Comparison of ENCODE assay signal across 8 cellular contexts in the genomic region with DNA sequence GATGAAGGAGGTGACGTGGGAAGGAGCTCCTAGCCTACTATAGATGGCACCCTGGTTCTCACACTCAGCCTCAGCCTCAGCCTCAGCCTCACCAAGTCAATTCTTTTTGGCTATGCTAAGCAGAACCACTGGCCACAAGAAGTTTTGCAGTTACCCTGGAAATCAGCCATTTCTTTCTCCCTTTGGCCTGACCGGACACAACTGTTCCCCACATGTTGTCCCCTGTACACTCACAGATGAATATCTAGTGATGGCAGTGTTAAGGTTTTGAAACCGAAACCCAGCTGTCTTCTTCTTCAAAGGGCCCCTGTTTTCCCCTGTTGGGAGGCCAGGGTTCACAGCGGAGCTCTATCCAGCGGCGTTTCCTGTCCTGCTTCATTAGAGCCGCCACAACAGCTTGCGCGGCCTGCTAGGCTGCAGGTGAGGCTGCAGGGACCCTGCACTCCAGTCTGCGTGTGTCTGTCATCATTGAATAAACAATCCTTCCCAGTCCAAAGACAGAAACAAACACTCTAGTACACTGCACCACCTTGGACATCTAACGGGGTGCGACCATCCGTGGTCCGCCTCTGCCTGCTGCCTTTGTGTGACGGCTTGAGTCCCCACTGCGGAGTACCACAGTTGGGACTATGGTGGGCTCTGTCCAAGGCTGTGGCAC.
DNase-seq lines count a peak whose midpoint lies in the region; ATAC-seq and TF ChIP-seq lines count a peak whose summit lies in the region.

No MANE protein-coding gene starts in this region.

- no peaks in the 10 kb centered on the region for H3K27me3 ChIP-seq in transverse colon

- ATAC-seq in GM19324 (IDR thresholded peaks at IDR 0.05; ENCODE audit: low FRiP score, unreplicated experiment) (peak; percentile 92), HG03108 (IDR thresholded peaks at IDR 0.05; ENCODE audit: unreplicated experiment) (peak; percentile 90), WTC11 (no peak)
- ATAC-seq in activated CD8-positive, alpha-beta T cell treated with anti-CD3 and anti-CD28 coated beads, Interleukin-2, amount 10 ng/mL, durations not matched to agents 7 days and 5 days, result peak; percentile 74

- no peaks in the 10 kb centered on the region for H3K36me3 ChIP-seq in transverse colon

- POLR2A ChIA-PET in activated CD8-positive, alpha-beta T cell treated with anti-CD3 and anti-CD28 coated beads, Interleukin-2, amount 10 ng/mL, durations not matched to agents 7 days and 5 days (lab: Charles Lee), result no interaction called here
- POLR2A ChIA-PET in WTC11 (lab: Charles Lee), result no interaction called here

- peaks cover 6 to 25% (median 16%) of the 10 kb centered on the region in 4 donors for H3K4me1 ChIP-seq in transverse colon

- no peak overlapping the region for H3K4me3 ChIP-seq in transverse colon

- peaks cover 22% of the 10 kb centered on the region for H3K4me1 Mint-ChIP-seq in activated CD8-positive, alpha-beta T cell treated with anti-CD3 and anti-CD28 coated beads, Interleukin-2, amount 10 ng/mL, durations not matched to agents 7 days and 5 days (ENCODE audit: low read depth)
- 0 out of 2 replicates have a peak, but pooled peaks cover 2% of the 10 kb centered on the region for H3K4me1 Mint-ChIP-seq in WTC11

- H3K27ac Mint-ChIP-seq in activated CD8-positive, alpha-beta T cell treated with anti-CD3 and anti-CD28 coated beads, Interleukin-2, amount 10 ng/mL, durations not matched to agents 7 days and 5 days, result no peak overlapping the region
- H3K27ac Mint-ChIP-seq in WTC11, result no peak overlapping the region

- TF ChIP-seq EP300 in transverse colon (IDR thresholded peaks at IDR 0.05; ENCODE audit: low read depth), result no peak

- H3K4me3 Mint-ChIP-seq in activated CD8-positive, alpha-beta T cell treated with anti-CD3 and anti-CD28 coated beads, Interleukin-2, amount 10 ng/mL, durations not matched to agents 7 days and 5 days, result no peak overlapping the region
- H3K4me3 Mint-ChIP-seq in WTC11, result no peak overlapping the region

- H3K27ac ChIP-seq in transverse colon, result peak overlapping the region in 3 of 4 donors; percentile 48 to 63 (median 59)

- peak; percentile 60 for DNase-seq in DMS79 treated with DMSO at 0.1 percent for 48 hours (lab: John Stamatoyannopoulos, UW)
- peak; percentile 48 for DNase-seq in activated CD8-positive, alpha-beta T cell treated with anti-CD3 and anti-CD28 coated beads, Interleukin-2, amount 10 ng/mL, durations not matched to agents 7 days and 5 days
- peak; percentile 59 for DNase-seq in transverse colon
- no peak for DNase-seq in WTC11 (ENCODE audit: low spot score)
- DNase-seq in activated CD8-positive, alpha-beta memory T cell treated with anti-CD3 and anti-CD28 coated beads, Interleukin-2, amount 50 U/mL, for 48 hours, result no peak
- DNase-seq in midbrain (lab: John Stamatoyannopoulos, UW), result no peak

- no peaks in the 10 kb centered on the region for H3K36me3 Mint-ChIP-seq in activated CD8-positive, alpha-beta T cell treated with anti-CD3 and anti-CD28 coated beads, Interleukin-2, amount 10 ng/mL, durations not matched to agents 7 days and 5 days (ENCODE audit: low read depth)
- peaks cover 25% of the 10 kb centered on the region for H3K36me3 Mint-ChIP-seq in WTC11

- no peak for TF ChIP-seq CTCF in transverse colon (IDR thresholded peaks at IDR 0.05)
- no peak for TF ChIP-seq CTCF in WTC11 (IDR thresholded peaks at IDR 0.05)

- no peaks in the 10 kb centered on the region for H3K9me3 ChIP-seq in transverse colon

- CTCF ChIA-PET in activated CD8-positive, alpha-beta T cell treated with anti-CD3 and anti-CD28 coated beads, Interleukin-2, amount 10 ng/mL, durations not matched to agents 7 days and 5 days (lab: Charles Lee), result interaction anchor here (1.1 kb wide), 1 partner anchor 42 kb away, joined by 3 read pairs; no protein-coding TSS in a partner anchor
- CTCF ChIA-PET in WTC11 (lab: Charles Lee), result no interaction called here

- H3K9me3 Mint-ChIP-seq in activated CD8-positive, alpha-beta T cell treated with anti-CD3 and anti-CD28 coated beads, Interleukin-2, amount 10 ng/mL, durations not matched to agents 7 days and 5 days (ENCODE audit: insufficient read depth), result peaks cover 3% of the 10 kb centered on the region
- H3K9me3 Mint-ChIP-seq in WTC11, result peaks cover 22% of the 10 kb centered on the region

- in situ Hi-C loops in transverse colon (cut with MboI; ENCODE audit: low pct_ligation_motif_present in 1 of 4, low pct_unique_long_range_greater_than_20kb in 1 of 4, low sequenced_read_pairs in 3 of 4), result no loop called here

- 53 to 60% methylated on average over 1 to 16 of the region's 16 CpGs for WGBS in transverse colon (ENCODE audit: low coverage in 1 of 2), 2 donors

- intact Hi-C loops in transverse colon (cut with DNase I; ENCODE audit: low total_unique reads), result no loop called here

- TF ChIP-seq POLR2A in transverse colon (IDR thresholded peaks at IDR 0.05), result no peak

- H3K27me3 Mint-ChIP-seq in activated CD8-positive, alpha-beta T cell treated with anti-CD3 and anti-CD28 coated beads, Interleukin-2, amount 10 ng/mL, durations not matched to agents 7 days and 5 days (ENCODE audit: low read depth), result no peaks in the 10 kb centered on the region
- no peaks in the 10 kb centered on the region for H3K27me3 Mint-ChIP-seq in WTC11 (ENCODE audit: low read depth)

TF ChIP-seq in WTC11, 78 proteins besides CTCF, POLR2A, EP300 and RAD21:
- TF ChIP-seq JAZF1 (CRISPR knock-in tag; IDR thresholded peaks at IDR 0.05) (no peak), PRRX2 (CRISPR knock-in tag; IDR thresholded peaks at IDR 0.05) (no peak), IRF2 (CRISPR knock-in tag; IDR thresholded peaks at IDR 0.05; ENCODE audit: borderline replicate concordance, low read depth) (no peak), HMGA2 (CRISPR knock-in tag; IDR thresholded peaks at IDR 0.05) (no peak), ZNF416 (CRISPR knock-in tag; IDR thresholded peaks at IDR 0.05) (no peak), ZNF121 (CRISPR knock-in tag; IDR thresholded peaks at IDR 0.05) (no peak)
- TF ChIP-seq, protein P1, sequence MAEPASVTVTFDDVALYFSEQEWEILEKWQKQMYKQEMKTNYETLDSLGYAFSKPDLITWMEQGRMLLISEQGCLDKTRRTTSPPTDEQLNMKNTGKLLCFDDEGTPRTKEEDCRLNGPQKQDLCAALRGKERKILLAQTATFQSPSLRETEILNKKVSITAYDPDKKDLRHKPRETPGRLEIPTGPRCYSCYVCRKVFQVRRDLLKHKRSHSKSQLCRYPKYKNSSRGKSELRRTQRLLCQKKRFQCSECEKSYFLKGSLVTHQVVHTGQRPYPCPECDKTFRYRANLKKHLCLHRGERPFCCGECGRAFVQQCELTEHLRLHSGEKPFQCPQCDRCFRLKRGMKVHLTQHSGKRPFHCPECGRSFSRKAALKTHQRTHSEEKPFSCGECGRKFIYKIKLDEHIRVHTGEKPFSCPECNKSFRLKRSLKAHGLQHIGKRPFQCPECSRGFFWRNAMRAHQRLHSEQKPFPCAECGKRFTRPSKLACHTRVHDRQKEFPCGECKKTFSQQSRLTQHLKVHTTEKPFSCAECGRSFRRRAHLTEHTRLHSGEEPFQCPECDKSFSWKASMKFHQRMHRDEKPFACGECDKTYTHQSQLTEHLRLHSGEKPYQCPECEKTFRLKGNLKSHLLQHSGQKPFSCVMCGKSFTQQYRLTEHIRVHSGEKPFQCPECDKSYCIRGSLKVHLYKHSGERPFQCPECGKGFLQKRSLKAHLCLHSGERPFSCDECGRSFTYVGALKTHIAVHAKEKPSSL (CRISPR knock-in tag; conservative IDR thresholded peaks at IDR 0.05), result no peak
- TF ChIP-seq, protein P2, sequence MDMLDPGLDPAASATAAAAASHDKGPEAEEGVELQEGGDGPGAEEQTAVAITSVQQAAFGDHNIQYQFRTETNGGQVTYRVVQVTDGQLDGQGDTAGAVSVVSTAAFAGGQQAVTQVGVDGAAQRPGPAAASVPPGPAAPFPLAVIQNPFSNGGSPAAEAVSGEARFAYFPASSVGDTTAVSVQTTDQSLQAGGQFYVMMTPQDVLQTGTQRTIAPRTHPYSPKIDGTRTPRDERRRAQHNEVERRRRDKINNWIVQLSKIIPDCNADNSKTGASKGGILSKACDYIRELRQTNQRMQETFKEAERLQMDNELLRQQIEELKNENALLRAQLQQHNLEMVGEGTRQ (CRISPR knock-in tag; IDR thresholded peaks at IDR 0.05), result no peak

Comparison
In these comparisons a context has a peak if more than half of its experiments do, and no peak if none do; other contexts are left out.
1. DNase-seq: peak in DMS79 treated with DMSO at 0.1 percent for 48 hours (single experiment), activated CD8-positive, alpha-beta T cell treated with anti-CD3 and anti-CD28 coated beads, Interleukin-2, amount 10 ng/mL, durations not matched to agents 7 days and 5 days (single experiment) and transverse colon (single experiment); none in WTC11 (single experiment), activated CD8-positive, alpha-beta memory T cell treated with anti-CD3 and anti-CD28 coated beads, Interleukin-2, amount 50 U/mL, for 48 hours (single experiment) and midbrain (single experiment).